In genomic region chr16:4625617-4626159, GRCh38 we compare ENCODE assay signal across 8 cellular contexts. TPM values are rescaled to one million over a fixed set of nuclear protein-coding genes. Genes with fewer than 3 reads are reported as not detected.
DNase-seq lines count a peak whose midpoint lies in the region; ATAC-seq and TF ChIP-seq lines count a peak whose summit lies in the region.

No MANE protein-coding gene starts in this region.

- H3K4me3 ChIP-seq in gastroesophageal sphincter (peak overlapping the region; percentile 68), gastrocnemius medialis (peak overlapping the region; percentile 77 to 97 (median 82))

- TF ChIP-seq EP300 in gastroesophageal sphincter (IDR thresholded peaks at IDR 0.05): no peak

- H3K9me3 Mint-ChIP-seq in T-helper 1 cell treated with Interleukin-12 subunit alpha and Interleukin-12 subunit beta and Interleukin-4 antibody, amounts not matched to agents 30 μg/mL and 1 μg/mL, for 36 hours: no peaks in the 10 kb centered on the region

- peak overlapping the region; percentile 81 to 98 (median 96) for H3K27ac ChIP-seq in gastroesophageal sphincter
- peak overlapping the region; percentile 88 to 96 (median 94) for H3K27ac ChIP-seq in gastrocnemius medialis

- 0 to 2% methylated on average over 5 to 8 of the region's 9 CpGs for WGBS in gastroesophageal sphincter (ENCODE audit: low coverage in 1 of 2), 2 donors

- H3K4me3 Mint-ChIP-seq in T-helper 1 cell treated with Interleukin-12 subunit alpha and Interleukin-12 subunit beta and Interleukin-4 antibody, amounts not matched to agents 30 μg/mL and 1 μg/mL, for 36 hours: peak overlapping the region; percentile 96
- peak overlapping the region; percentile 96 for H3K4me3 Mint-ChIP-seq in T-helper 17 cell

- no peak for ATAC-seq in T-helper 17 cell
- no peak for ATAC-seq in gastroesophageal sphincter
- ATAC-seq in gastrocnemius medialis: peak in 1 of 2 donors; percentile 1

- no peak for TF ChIP-seq CTCF in gastroesophageal sphincter (IDR thresholded peaks at IDR 0.05)
- no peak for TF ChIP-seq CTCF in gastrocnemius medialis (IDR thresholded peaks at IDR 0.05 in 4 of 5, conservative IDR thresholded peaks at IDR 0.05 in 1 of 5)

- no peak for DNase-seq in T-helper 1 cell
- no peak for DNase-seq in T-helper 17 cell
- DNase-seq in gastrocnemius medialis: no peak
- DNase-seq in G401 (ENCODE audit: low spot score): no peak
- DNase-seq in A172 (ENCODE audit: low spot score): no peak
- no peak for DNase-seq in NCI-H2029 treated with DMSO at 0.1 percent for 48 hours (lab: John Stamatoyannopoulos, UW)

- TF ChIP-seq POLR2A in gastroesophageal sphincter (IDR thresholded peaks at IDR 0.05) (no peak), gastrocnemius medialis (IDR thresholded peaks at IDR 0.05) (no peak)

- peaks cover 0 to 45% (median 17%) of the 10 kb centered on the region in 3 donors for H3K4me1 ChIP-seq in gastroesophageal sphincter
- peaks cover 19% of the 10 kb centered on the region in 2 donors for H3K4me1 ChIP-seq in gastrocnemius medialis

- H3K9me3 ChIP-seq in T-helper 17 cell (ENCODE audit: control insufficient read depth, low read length, poor library complexity, severe bottlenecking): no peaks in the 10 kb centered on the region
- no peaks in the 10 kb centered on the region for H3K9me3 ChIP-seq in gastroesophageal sphincter
- H3K9me3 ChIP-seq in gastrocnemius medialis: no peaks in the 10 kb centered on the region

- no peaks in the 10 kb centered on the region for H3K36me3 ChIP-seq in gastroesophageal sphincter
- H3K36me3 ChIP-seq in gastrocnemius medialis: no peaks in the 10 kb centered on the region

- in situ Hi-C loops in gastrocnemius medialis (cut with MboI; ENCODE audit: low sequenced_read_pairs in 4 of 4): no loop called here
- in situ Hi-C loops in G401 (cut with HindIII; ENCODE audit: low sequenced_read_pairs): no loop called here

- no peaks in the 10 kb centered on the region for H3K27me3 Mint-ChIP-seq in T-helper 1 cell treated with Interleukin-12 subunit alpha and Interleukin-12 subunit beta and Interleukin-4 antibody, amounts not matched to agents 30 μg/mL and 1 μg/mL, for 36 hours (ENCODE audit: low read depth)
- H3K27me3 Mint-ChIP-seq in T-helper 17 cell: no peaks in the 10 kb centered on the region

- H3K4me1 Mint-ChIP-seq in T-helper 1 cell treated with Interleukin-12 subunit alpha and Interleukin-12 subunit beta and Interleukin-4 antibody, amounts not matched to agents 30 μg/mL and 1 μg/mL, for 36 hours (ENCODE audit: low read depth): peaks cover 24% of the 10 kb centered on the region
- peaks cover 27% of the 10 kb centered on the region for H3K4me1 Mint-ChIP-seq in T-helper 17 cell

- intact Hi-C loops in gastrocnemius medialis (cut with DNase I; ENCODE audit: low total_unique reads): loop anchor here (2.0 kb wide), 2 partner anchors 87 to 331 kb away; partner anchors contain the start of gene CDIP1

- H3K27me3 ChIP-seq in gastroesophageal sphincter (no peaks in the 10 kb centered on the region), gastrocnemius medialis (no peaks in the 10 kb centered on the region)

- H3K36me3 Mint-ChIP-seq in T-helper 1 cell treated with Interleukin-12 subunit alpha and Interleukin-12 subunit beta and Interleukin-4 antibody, amounts not matched to agents 30 μg/mL and 1 μg/mL, for 36 hours (ENCODE audit: low read depth): peaks cover 6% of the 10 kb centered on the region
- peaks cover 5% of the 10 kb centered on the region for H3K36me3 Mint-ChIP-seq in T-helper 17 cell (ENCODE audit: low read depth)

- H3K27ac Mint-ChIP-seq in T-helper 1 cell treated with Interleukin-12 subunit alpha and Interleukin-12 subunit beta and Interleukin-4 antibody, amounts not matched to agents 30 μg/mL and 1 μg/mL, for 36 hours: peak overlapping the region; percentile 93
- peak overlapping the region; percentile 95 for H3K27ac Mint-ChIP-seq in T-helper 17 cell

RNA-seq across cellular contexts. Expression of gene MGRN1, which starts 1.1 kb away (rescaled TPM):
- total RNA-seq in T-helper 17 cell: 10 to 100 TPM; 69.3 to 74.7 TPM
- total RNA-seq in gastroesophageal sphincter: 10 to 100 TPM; 29.2 to 67.0 (median 40.5) TPM
- 10 to 100 TPM; 33.8 to 62.9 (median 55.0) TPM for total RNA-seq in gastrocnemius medialis
- total RNA-seq in G401 (2014; rRNA removed; shearing (Covaris generic)): 13.3 and 21.4 TPM in 2 replicates
- total RNA-seq in A172 (2014; rRNA removed; shearing (Covaris generic)): 28.0 and 28.2 TPM in 2 replicates

RNA-seq across cellular contexts. Expression of gene UBALD1, which starts 11.0 kb away (rescaled TPM):
- total RNA-seq in T-helper 17 cell (10 to 100 TPM; 25.8 to 26.6 TPM), gastroesophageal sphincter (10 to 100 TPM in 3 of 4 donors, 1 to 10 TPM in 1; 5.9 to 24.0 (median 14.3) TPM), gastrocnemius medialis (10 to 100 TPM; 13.5 to 19.0 (median 15.4) TPM)
- 12.4 and 15.6 TPM in 2 replicates for total RNA-seq in G401 (2014; rRNA removed; shearing (Covaris generic))
- total RNA-seq in A172 (2014; rRNA removed; shearing (Covaris generic)): 6.0 and 7.9 TPM in 2 replicates
